Comparison of ENCODE assay signal across 8 cellular contexts in the genomic region with DNA sequence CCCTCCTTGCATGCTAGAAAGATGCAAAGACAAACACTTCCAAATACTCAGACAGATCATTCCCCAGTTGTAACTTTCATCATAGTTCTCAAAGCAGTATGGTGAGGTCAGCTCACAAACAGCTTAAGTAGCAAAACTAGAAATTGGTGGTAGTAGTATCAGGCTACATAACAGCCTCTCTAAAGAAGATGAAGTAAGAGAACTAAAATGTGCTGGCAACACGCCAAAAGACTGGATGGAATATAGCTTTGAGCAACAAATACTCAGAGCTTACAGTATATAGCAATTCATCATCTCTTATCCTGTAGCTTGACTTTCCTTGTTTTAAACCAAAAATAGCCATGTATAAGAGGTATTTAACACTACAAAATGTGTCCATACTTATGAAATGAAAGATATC. TPM values are rescaled to one million over a fixed set of nuclear protein-coding genes. Genes with fewer than 3 reads are reported as not detected.
DNase-seq lines count a peak whose midpoint lies in the region; ATAC-seq and TF ChIP-seq lines count a peak whose summit lies in the region.

No MANE protein-coding gene starts in this region.

- no peak for TF ChIP-seq POLR2A in prostate gland (IDR thresholded peaks at IDR 0.05)

- no peak overlapping the region for H3K27ac ChIP-seq in prostate gland

- ATAC-seq in activated CD4-positive, alpha-beta T cell treated with anti-CD3 and anti-CD28 coated beads for 36 hours: peak; percentile 37
- no peak for ATAC-seq in HG02588 (IDR thresholded peaks at IDR 0.05; ENCODE audit: unreplicated experiment)
- no peak for ATAC-seq in HG03469 (IDR thresholded peaks at IDR 0.05; ENCODE audit: unreplicated experiment)

- no peaks in the 10 kb centered on the region for H3K9me3 ChIP-seq in prostate gland

- no peaks in the 10 kb centered on the region for H3K36me3 ChIP-seq in prostate gland

- peaks cover 24% of the 10 kb centered on the region for H3K36me3 Mint-ChIP-seq in activated CD4-positive, alpha-beta T cell treated with anti-CD3 and anti-CD28 coated beads for 36 hours (ENCODE audit: low read depth)
- H3K36me3 Mint-ChIP-seq in activated CD4-positive, alpha-beta T cell treated with anti-CD3 and anti-CD28 coated beads, Interleukin-2, amount 10 ng/mL, durations not matched to agents 7 days and 5 days (ENCODE audit: low read depth): peaks cover 44% of the 10 kb centered on the region

- no peak overlapping the region for H3K4me3 Mint-ChIP-seq in activated CD4-positive, alpha-beta T cell treated with anti-CD3 and anti-CD28 coated beads for 36 hours
- no peak overlapping the region for H3K4me3 Mint-ChIP-seq in activated CD4-positive, alpha-beta T cell treated with anti-CD3 and anti-CD28 coated beads, Interleukin-2, amount 10 ng/mL, durations not matched to agents 7 days and 5 days

- no peak overlapping the region for H3K27ac Mint-ChIP-seq in activated CD4-positive, alpha-beta T cell treated with anti-CD3 and anti-CD28 coated beads for 36 hours
- no peak overlapping the region for H3K27ac Mint-ChIP-seq in activated CD4-positive, alpha-beta T cell treated with anti-CD3 and anti-CD28 coated beads, Interleukin-2, amount 10 ng/mL, durations not matched to agents 7 days and 5 days

- no peaks in the 10 kb centered on the region for H3K27me3 Mint-ChIP-seq in activated CD4-positive, alpha-beta T cell treated with anti-CD3 and anti-CD28 coated beads for 36 hours
- no peaks in the 10 kb centered on the region for H3K27me3 Mint-ChIP-seq in activated CD4-positive, alpha-beta T cell treated with anti-CD3 and anti-CD28 coated beads, Interleukin-2, amount 10 ng/mL, durations not matched to agents 7 days and 5 days

- 16% methylated on average over 1 of the region's 1 CpG for WGBS in prostate gland

- POLR2A ChIA-PET in activated CD4-positive, alpha-beta T cell treated with anti-CD3 and anti-CD28 coated beads for 36 hours (lab: Charles Lee): no interaction called here
- POLR2A ChIA-PET in activated CD4-positive, alpha-beta T cell treated with anti-CD3 and anti-CD28 coated beads, Interleukin-2, amount 10 ng/mL, durations not matched to agents 7 days and 5 days (lab: Charles Lee): no interaction called here

- H3K9me3 Mint-ChIP-seq in activated CD4-positive, alpha-beta T cell treated with anti-CD3 and anti-CD28 coated beads for 36 hours (ENCODE audit: low read depth): no peaks in the 10 kb centered on the region
- H3K9me3 Mint-ChIP-seq in activated CD4-positive, alpha-beta T cell treated with anti-CD3 and anti-CD28 coated beads, Interleukin-2, amount 10 ng/mL, durations not matched to agents 7 days and 5 days: no peaks in the 10 kb centered on the region

- H3K4me3 ChIP-seq in epithelial cell of esophagus (ENCODE audit: low read length) (no peak overlapping the region), prostate gland (no peak overlapping the region)

- TF ChIP-seq CTCF in epithelial cell of esophagus (IDR thresholded peaks at IDR 0.05; ENCODE audit: insufficient read depth, low read depth, low read length, missing control alignments) (no peak), prostate gland (IDR thresholded peaks at IDR 0.05) (no peak)

- no peaks in the 10 kb centered on the region for H3K4me1 ChIP-seq in prostate gland (replicated peaks)

- CTCF ChIA-PET in activated CD4-positive, alpha-beta T cell treated with anti-CD3 and anti-CD28 coated beads for 36 hours (lab: Charles Lee): interaction anchor here (1.4 kb wide), 1 partner anchor 56 kb away, joined by 3 read pairs; no protein-coding TSS in a partner anchor
- CTCF ChIA-PET in activated CD4-positive, alpha-beta T cell treated with anti-CD3 and anti-CD28 coated beads, Interleukin-2, amount 10 ng/mL, durations not matched to agents 7 days and 5 days (lab: Charles Lee): interaction anchor here (1.4 to 1.6 kb wide), 2 partner anchors 15 to 47 kb away, joined by 3 to 7 read pairs; no protein-coding TSS in a partner anchor

- intact Hi-C loops in activated CD4-positive, alpha-beta T cell treated with anti-CD3 and anti-CD28 coated beads for 36 hours (cut with DNase I, micrococcal nuclease): no loop called here
- intact Hi-C loops in prostate gland (cut with DNase I): no loop called here

- H3K4me1 Mint-ChIP-seq in activated CD4-positive, alpha-beta T cell treated with anti-CD3 and anti-CD28 coated beads for 36 hours: peaks cover 61% of the 10 kb centered on the region
- peaks cover 58% of the 10 kb centered on the region for H3K4me1 Mint-ChIP-seq in activated CD4-positive, alpha-beta T cell treated with anti-CD3 and anti-CD28 coated beads, Interleukin-2, amount 10 ng/mL, durations not matched to agents 7 days and 5 days

- no peaks in the 10 kb centered on the region for H3K27me3 ChIP-seq in prostate gland (replicated peaks; ENCODE audit: insufficient read depth)

- peak; percentile 49 for DNase-seq in activated CD4-positive, alpha-beta T cell treated with anti-CD3 and anti-CD28 coated beads for 36 hours
- no peak for DNase-seq in activated CD4-positive, alpha-beta T cell treated with anti-CD3 and anti-CD28 coated beads, Interleukin-2, amount 10 ng/mL, durations not matched to agents 7 days and 5 days
- DNase-seq in NCI-H226 (peak; percentile 99), epithelial cell of esophagus (ENCODE audit: low read depth) (peak; percentile 98), prostate gland (ENCODE audit: low spot score) (peak; percentile 16), cerebellar nuclear complex (lab: John Stamatoyannopoulos, UW) (no peak)

RNA-seq across cellular contexts. Expression of a gene that starts 7.5 kb away (rescaled TPM):
- 10 to 100 TPM; 52.6 to 63.2 TPM for total RNA-seq in activated CD4-positive, alpha-beta T cell treated with anti-CD3 and anti-CD28 coated beads for 36 hours
- 10 to 100 TPM; 60.8 to 70.5 TPM for total RNA-seq in activated CD4-positive, alpha-beta T cell treated with anti-CD3 and anti-CD28 coated beads, Interleukin-2, amount 10 ng/mL, durations not matched to agents 7 days and 5 days
- 100 to 1,000 TPM in 1 of 2 donors, 10 to 100 TPM in 1; 88.0 to 145 TPM for total RNA-seq in prostate gland

RNA-seq across cellular contexts. Expression of a gene that starts 51.0 kb away (rescaled TPM):
- 10 to 100 TPM; 11.8 to 12.5 TPM for total RNA-seq in activated CD4-positive, alpha-beta T cell treated with anti-CD3 and anti-CD28 coated beads for 36 hours
- 10 to 100 TPM; 13.7 to 15.4 TPM for total RNA-seq in activated CD4-positive, alpha-beta T cell treated with anti-CD3 and anti-CD28 coated beads, Interleukin-2, amount 10 ng/mL, durations not matched to agents 7 days and 5 days
- 10 to 100 TPM in 1 of 2 donors, 1 to 10 TPM in 1; 7.7 to 24.0 TPM for total RNA-seq in prostate gland

Comparison
In these comparisons a context has a peak if more than half of its experiments do, and no peak if none do; other contexts are left out.
1. DNase-seq: peak in activated CD4-positive, alpha-beta T cell treated with anti-CD3 and anti-CD28 coated beads for 36 hours (single experiment), NCI-H226 (single experiment), epithelial cell of esophagus (single experiment) and prostate gland (single experiment); none in activated CD4-positive, alpha-beta T cell treated with anti-CD3 and anti-CD28 coated beads, Interleukin-2, amount 10 ng/mL, durations not matched to agents 7 days and 5 days (single experiment) and cerebellar nuclear complex (0 of 2).